11 cellular contexts compared by ENCODE assay signal in the genomic region with DNA sequence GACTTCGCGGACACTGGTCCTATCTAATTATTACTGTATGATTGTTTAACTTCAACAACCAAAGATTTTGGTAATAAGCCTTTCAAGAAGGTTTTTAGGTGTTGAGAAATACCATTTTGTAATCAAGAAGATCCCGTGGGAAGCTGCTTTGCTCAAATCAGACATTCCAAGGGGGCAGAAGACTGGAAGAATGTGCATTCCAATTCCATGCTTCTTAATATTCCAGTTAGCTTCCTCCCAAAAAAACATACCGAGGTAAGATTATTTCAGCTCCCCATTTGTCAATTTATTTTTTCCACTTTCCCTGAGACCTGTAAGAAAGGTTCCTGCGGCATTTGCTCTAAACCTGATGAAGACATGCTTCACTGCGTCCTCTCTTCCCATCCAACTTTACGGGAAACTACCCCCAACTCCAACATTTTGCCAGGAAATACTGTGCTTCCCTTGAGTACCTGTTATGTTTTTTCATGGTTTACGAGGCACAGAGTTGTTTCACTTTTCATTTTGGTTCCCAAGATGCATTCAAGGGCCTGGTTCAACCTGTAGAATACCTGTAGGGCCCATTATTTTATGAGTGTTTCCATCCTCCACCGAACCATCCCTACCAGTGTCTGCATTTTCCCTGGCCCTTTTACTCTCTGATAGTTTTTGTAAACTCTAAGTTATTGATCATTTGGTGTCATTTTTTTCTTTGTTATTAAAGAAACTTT. TPM values are rescaled to one million over a fixed set of nuclear protein-coding genes. Genes with fewer than 3 reads are reported as not detected.
DNase-seq lines count a peak whose midpoint lies in the region; ATAC-seq and TF ChIP-seq lines count a peak whose summit lies in the region.
"Had no signal": no experiment of that assay in that cellular context is flagged by ENCODE, and none has a peak within 500 bp of the region (broad histone marks: within the 10 kb centered on the region; RNA-seq: fewer than 3 reads in every experiment).

No MANE protein-coding gene starts in this region.

- H3K4me2 ChIP-seq in osteoblast (ENCODE audit: insufficient read depth, low read length), result peak overlapping the region; percentile 97

- peaks cover 0 to 60% (median 9%) of the 10 kb centered on the region in 4 donors for H3K4me1 ChIP-seq in Peyer's patch
- peaks cover 5 to 92% (median 35%) of the 10 kb centered on the region in 3 donors for H3K4me1 ChIP-seq in esophagus squamous epithelium
- peaks cover 55% of the 10 kb centered on the region for H3K4me1 ChIP-seq in osteoblast (ENCODE audit: insufficient read depth, low read length)

- H2AFZ ChIP-seq in osteoblast (ENCODE audit: low read length), result no peak overlapping the region

- intact Hi-C loops in esophagus squamous epithelium (cut with DNase I), result loop anchor here (10.0 kb wide), 2 partner anchors 68 to 112 kb away; no protein-coding TSS in a partner anchor

- H3K27me3 ChIP-seq in Peyer's patch (no peaks in the 10 kb centered on the region), esophagus squamous epithelium (peaks cover 0 to 16% (median 0%) of the 10 kb centered on the region in 4 donors), osteoblast (ENCODE audit: insufficient read depth, low read length) (no peaks in the 10 kb centered on the region)

- DNase-seq in AG09309 (ENCODE audit: low read depth) (peak; percentile 73), Peyer's patch (no peak), esophagus squamous epithelium (lab: John Stamatoyannopoulos, UW) (no peak), osteoblast (ENCODE audit: insufficient read length, low spot score, missing footprints) (peak; percentile 75), OCI-M1 (lab: John Stamatoyannopoulos, UW) (no peak), nucleus accumbens (lab: John Stamatoyannopoulos, UW) (no peak), GM19238 (ENCODE audit: insufficient read length, low spot score) (no peak)
- DNase-seq in activated CD8-positive, alpha-beta T cell treated with anti-CD3 and anti-CD28 coated beads, Interleukin-2, amount 10 ng/mL, durations not matched to agents 7 days and 5 days, result no peak
- DNase-seq: activated T-cell treated with anti-CD3 and anti-CD28 coated beads, Interleukin-2, amount 50 U/mL, for 4 hours; CD8-positive, alpha-beta T cell; foreskin melanocyte had no signal

- H3K4me1 Mint-ChIP-seq in activated CD8-positive, alpha-beta T cell treated with anti-CD3 and anti-CD28 coated beads, Interleukin-2, amount 10 ng/mL, durations not matched to agents 7 days and 5 days (ENCODE audit: low read depth), result peaks cover 17% of the 10 kb centered on the region

- no peaks in the 10 kb centered on the region for H3K9me3 Mint-ChIP-seq in activated CD8-positive, alpha-beta T cell treated with anti-CD3 and anti-CD28 coated beads, Interleukin-2, amount 10 ng/mL, durations not matched to agents 7 days and 5 days (ENCODE audit: insufficient read depth)
- H3K9me3 Mint-ChIP-seq: activated T-cell treated with anti-CD3 and anti-CD28 coated beads, Interleukin-2, amount 50 U/mL, for 4 hours; CD8-positive, alpha-beta T cell had no signal

- H3K4me3 ChIP-seq in AG09309 (ENCODE audit: control insufficient read depth, low read depth, low read length) (peak overlapping the region; percentile 24), Peyer's patch (peak overlapping the region in 2 of 4 donors; percentile 22 to 34), esophagus squamous epithelium (peak overlapping the region in 2 of 4 donors; percentile 76 to 77), osteoblast (ENCODE audit: insufficient read depth, low read length) (peak overlapping the region; percentile 64)

- TF ChIP-seq CTCF in AG09309 (IDR thresholded peaks at IDR 0.05; ENCODE audit: control insufficient read depth, insufficient read depth, low read depth, low read length, missing control alignments) (no peak), Peyer's patch (IDR thresholded peaks at IDR 0.05) (no peak), esophagus squamous epithelium (IDR thresholded peaks at IDR 0.05) (no peak), osteoblast (IDR thresholded peaks at IDR 0.05; ENCODE audit: extremely low read depth, low read depth, low read length) (no peak)

- peaks cover 88% of the 10 kb centered on the region for H3K79me2 ChIP-seq in osteoblast (ENCODE audit: insufficient read depth, low read length)

- H3K36me3 Mint-ChIP-seq in activated CD8-positive, alpha-beta T cell treated with anti-CD3 and anti-CD28 coated beads, Interleukin-2, amount 10 ng/mL, durations not matched to agents 7 days and 5 days (ENCODE audit: low read depth), result no peaks in the 10 kb centered on the region

- no peaks in the 10 kb centered on the region for H3K9me3 ChIP-seq in Peyer's patch
- no peaks in the 10 kb centered on the region for H3K9me3 ChIP-seq in esophagus squamous epithelium
- no peaks in the 10 kb centered on the region for H3K9me3 ChIP-seq in osteoblast (ENCODE audit: low read depth, low read length)

- POLR2A ChIA-PET in activated CD8-positive, alpha-beta T cell treated with anti-CD3 and anti-CD28 coated beads, Interleukin-2, amount 10 ng/mL, durations not matched to agents 7 days and 5 days (lab: Charles Lee), result no interaction called here

- H4K20me1 ChIP-seq in osteoblast (ENCODE audit: insufficient read depth, low read length), result peaks cover 54% of the 10 kb centered on the region

- CTCF ChIA-PET in activated CD8-positive, alpha-beta T cell treated with anti-CD3 and anti-CD28 coated beads, Interleukin-2, amount 10 ng/mL, durations not matched to agents 7 days and 5 days (lab: Charles Lee), result interaction anchor here (1.0 to 1.6 kb wide), 3 partner anchors 10 to 69 kb away, joined by 3 to 4 read pairs (median 3); no protein-coding TSS in a partner anchor

- no peak overlapping the region for H3K27ac Mint-ChIP-seq in activated CD8-positive, alpha-beta T cell treated with anti-CD3 and anti-CD28 coated beads, Interleukin-2, amount 10 ng/mL, durations not matched to agents 7 days and 5 days
- H3K27ac Mint-ChIP-seq: CD8-positive, alpha-beta T cell had no signal

- H3K36me3 ChIP-seq in Peyer's patch, result no peaks in the 10 kb centered on the region
- peaks cover 0 to 5% (median 0%) of the 10 kb centered on the region in 3 donors for H3K36me3 ChIP-seq in esophagus squamous epithelium
- peaks cover 15% of the 10 kb centered on the region for H3K36me3 ChIP-seq in osteoblast (ENCODE audit: insufficient read depth, low read length)

- peaks cover 21% of the 10 kb centered on the region for H3K27me3 Mint-ChIP-seq in activated CD8-positive, alpha-beta T cell treated with anti-CD3 and anti-CD28 coated beads, Interleukin-2, amount 10 ng/mL, durations not matched to agents 7 days and 5 days (ENCODE audit: low read depth)

- H3K27ac ChIP-seq in Peyer's patch, result peak overlapping the region; percentile 13 to 52 (median 40)
- peak overlapping the region in 3 of 4 donors; percentile 56 to 96 (median 95) for H3K27ac ChIP-seq in esophagus squamous epithelium
- H3K27ac ChIP-seq in osteoblast (ENCODE audit: low read depth, low read length), result peak overlapping the region; percentile 87

- H3K4me3 Mint-ChIP-seq in activated CD8-positive, alpha-beta T cell treated with anti-CD3 and anti-CD28 coated beads, Interleukin-2, amount 10 ng/mL, durations not matched to agents 7 days and 5 days, result no peak overlapping the region
- H3K4me3 Mint-ChIP-seq: activated T-cell treated with anti-CD3 and anti-CD28 coated beads, Interleukin-2, amount 50 U/mL, for 4 hours; CD8-positive, alpha-beta T cell had no signal

- TF ChIP-seq POLR2A in Peyer's patch (IDR thresholded peaks at IDR 0.05) (no peak), esophagus squamous epithelium (IDR thresholded peaks at IDR 0.05) (no peak)

- ATAC-seq in activated CD8-positive, alpha-beta T cell treated with anti-CD3 and anti-CD28 coated beads, Interleukin-2, amount 10 ng/mL, durations not matched to agents 7 days and 5 days, result no peak
- ATAC-seq: activated T-cell treated with anti-CD3 and anti-CD28 coated beads, Interleukin-2, amount 50 U/mL, for 4 hours; CD8-positive, alpha-beta T cell had no signal

- WGBS in esophagus squamous epithelium, 2 donors, result 67 to 80% methylated on average over 9 of the region's 9 CpGs

RNA-seq across cellular contexts. Expression of a gene that starts 4.0 kb away (rescaled TPM):
- total RNA-seq in Peyer's patch (100 to 1,000 TPM in 1 of 4 donors, 10 to 100 TPM in 3; 89.9 to 116 (median 96.2) TPM), esophagus squamous epithelium (100 to 1,000 TPM; 106 to 205 (median 149) TPM), osteoblast (316 and 333 TPM in 2 replicates)
- total RNA-seq in activated CD8-positive, alpha-beta T cell treated with anti-CD3 and anti-CD28 coated beads, Interleukin-2, amount 10 ng/mL, durations not matched to agents 7 days and 5 days, result 1 to 10 TPM; 6.1 to 7.2 TPM

Comparison
In these comparisons a context has a peak if more than half of its experiments do, and no peak if none do; other contexts are left out.
1. DNase-seq: peak in AG09309 (single experiment) and osteoblast (single experiment); none in Peyer's patch (0 of 3), esophagus squamous epithelium (single experiment), activated CD8-positive, alpha-beta T cell treated with anti-CD3 and anti-CD28 coated beads, Interleukin-2, amount 10 ng/mL, durations not matched to agents 7 days and 5 days (single experiment), OCI-M1 (single experiment), nucleus accumbens (0 of 56) and GM19238 (single experiment).
2. H3K27ac ChIP-seq: peak in every context shown above with its lines; median percentile 95 in esophagus squamous epithelium; 87 in osteoblast; 40 in Peyer's patch.
3. RNA of a gene that starts 4.0 kb away (total RNA-seq): 316 to 333 TPM in osteoblast, 106 to 205 TPM in esophagus squamous epithelium and 89.9 to 116 TPM in Peyer's patch; 6.1 to 7.2 TPM in activated CD8-positive, alpha-beta T cell treated with anti-CD3 and anti-CD28 coated beads, Interleukin-2, amount 10 ng/mL, durations not matched to agents 7 days and 5 days; every median in the first group is over 10 times any median in the second.